Comparison of ENCODE assay signal across 1 cellular context in genomic region chr19:48714759-48715261, GRCh38.
TF ChIP-seq lines count a peak whose summit lies in the region.

No MANE protein-coding gene starts in this region.

TF ChIP-seq in HepG2, 621 proteins besides CTCF, POLR2A, EP300 and RAD21 (continued from another document and continues in another):
- TF ChIP-seq ZNF704 (CRISPR knock-in tag; IDR thresholded peaks at IDR 0.05; ENCODE audit: borderline replicate concordance), result no peak
- TF ChIP-seq ZNF770 (CRISPR knock-in tag; IDR thresholded peaks at IDR 0.05), result no peak
- TF ChIP-seq NBN (conservative IDR thresholded peaks at IDR 0.05), result no peak
- no peak for TF ChIP-seq ZNF746 (CRISPR knock-in tag; IDR thresholded peaks at IDR 0.05)
- TF ChIP-seq HOXA7 (CRISPR knock-in tag; IDR thresholded peaks at IDR 0.05), result no peak
- TF ChIP-seq ZBTB38 (CRISPR knock-in tag; IDR thresholded peaks at IDR 0.05), result no peak
- no peak for TF ChIP-seq ZNF224 (CRISPR knock-in tag; IDR thresholded peaks at IDR 0.05)
- TF ChIP-seq GZF1 (CRISPR knock-in tag; IDR thresholded peaks at IDR 0.05), result no peak
- TF ChIP-seq PREB (CRISPR knock-in tag; IDR thresholded peaks at IDR 0.05), result no peak
- TF ChIP-seq SATB2 (CRISPR knock-in tag; IDR thresholded peaks at IDR 0.05), result no peak
- TF ChIP-seq ZNF180 (CRISPR knock-in tag; IDR thresholded peaks at IDR 0.05; ENCODE audit: borderline replicate concordance, low read depth), result no peak
- no peak for TF ChIP-seq MXI1 (IDR thresholded peaks at IDR 0.05; ENCODE audit: borderline replicate concordance, low read depth, low read length)
- TF ChIP-seq ATF1 (CRISPR knock-in tag; IDR thresholded peaks at IDR 0.05), result no peak
- TF ChIP-seq SMAD1 (CRISPR knock-in tag; IDR thresholded peaks at IDR 0.05; ENCODE audit: borderline replicate concordance, low read depth), result no peak
- no peak for TF ChIP-seq LRRFIP1 (CRISPR knock-in tag; conservative IDR thresholded peaks at IDR 0.05)
- TF ChIP-seq SNAI1 (CRISPR knock-in tag; IDR thresholded peaks at IDR 0.05; ENCODE audit: borderline replicate concordance), result no peak
- 0 out of 2 replicates have a peak, but pooled peaks have one; percentile 36 for TF ChIP-seq ZNF138 (CRISPR knock-in tag; IDR thresholded peaks at IDR 0.05; ENCODE audit: low read depth)
- TF ChIP-seq MTERF4 (CRISPR knock-in tag; IDR thresholded peaks at IDR 0.05), result no peak
- 0 out of 2 replicates have a peak, but pooled peaks have one; percentile 11 for TF ChIP-seq ZNF790 (CRISPR knock-in tag; IDR thresholded peaks at IDR 0.05; ENCODE audit: borderline replicate concordance)
- no peak for TF ChIP-seq USF2 (IDR thresholded peaks at IDR 0.05; ENCODE audit: low read depth, low read length)
- TF ChIP-seq USF2 (CRISPR knock-in tag; IDR thresholded peaks at IDR 0.05; ENCODE audit: borderline replicate concordance), result no peak
- no peak for TF ChIP-seq ARID4A (CRISPR knock-in tag; IDR thresholded peaks at IDR 0.05; ENCODE audit: borderline replicate concordance)
- TF ChIP-seq ZNF333 (CRISPR knock-in tag; IDR thresholded peaks at IDR 0.05; ENCODE audit: borderline replicate concordance), result no peak
- no peak for TF ChIP-seq ZNF143 (CRISPR knock-in tag; IDR thresholded peaks at IDR 0.05)
- TF ChIP-seq HIC2 (CRISPR knock-in tag; IDR thresholded peaks at IDR 0.05; ENCODE audit: low read depth), result no peak
- TF ChIP-seq PAF1 (CRISPR knock-in tag; IDR thresholded peaks at IDR 0.05), result no peak
- TF ChIP-seq NR2F1 (CRISPR knock-in tag; IDR thresholded peaks at IDR 0.05), result no peak
- no peak for TF ChIP-seq SRF (IDR thresholded peaks at IDR 0.05; ENCODE audit: low read depth, low read length)
- no peak for TF ChIP-seq ZNF773 (CRISPR knock-in tag; IDR thresholded peaks at IDR 0.05; ENCODE audit: borderline replicate concordance)
- no peak for TF ChIP-seq ZNF775 (CRISPR knock-in tag; IDR thresholded peaks at IDR 0.05; ENCODE audit: borderline replicate concordance)
- TF ChIP-seq AGO2 (optimal IDR thresholded peaks at IDR 0.05; ENCODE audit: low read depth, low read length), result no peak
- TF ChIP-seq DDIT3 (CRISPR knock-in tag; IDR thresholded peaks at IDR 0.05), result no peak
- no peak for TF ChIP-seq ZNF644 (CRISPR knock-in tag; IDR thresholded peaks at IDR 0.05; ENCODE audit: low read depth)
- no peak for TF ChIP-seq KDM1A (CRISPR knock-in tag; IDR thresholded peaks at IDR 0.05)
- no peak for TF ChIP-seq PITX1 (CRISPR knock-in tag; IDR thresholded peaks at IDR 0.05)
- TF ChIP-seq ZFP91 (CRISPR knock-in tag; IDR thresholded peaks at IDR 0.05; ENCODE audit: borderline replicate concordance), result no peak
- no peak for TF ChIP-seq ZNF878 (CRISPR knock-in tag; IDR thresholded peaks at IDR 0.05)
- TF ChIP-seq ZNF792 (CRISPR knock-in tag; IDR thresholded peaks at IDR 0.05), result no peak
- no peak for TF ChIP-seq ZNF280B (CRISPR knock-in tag; IDR thresholded peaks at IDR 0.05; ENCODE audit: borderline replicate concordance)
- TF ChIP-seq ZNF572 (CRISPR knock-in tag; IDR thresholded peaks at IDR 0.05), result peak; percentile 93
- no peak for TF ChIP-seq JARID2 (CRISPR knock-in tag; IDR thresholded peaks at IDR 0.05; ENCODE audit: insufficient replicate concordance)
- TF ChIP-seq TBX3 (IDR thresholded peaks at IDR 0.05; ENCODE audit: borderline replicate concordance), result no peak
- TF ChIP-seq ZNF20 (CRISPR knock-in tag; IDR thresholded peaks at IDR 0.05), result no peak
- TF ChIP-seq ZNF670 (CRISPR knock-in tag; IDR thresholded peaks at IDR 0.05; ENCODE audit: borderline replicate concordance), result 0 out of 2 replicates have a peak, but pooled peaks have one; percentile 70
